Comparison of ENCODE assay signal across 21 cellular contexts in the genomic region with DNA sequence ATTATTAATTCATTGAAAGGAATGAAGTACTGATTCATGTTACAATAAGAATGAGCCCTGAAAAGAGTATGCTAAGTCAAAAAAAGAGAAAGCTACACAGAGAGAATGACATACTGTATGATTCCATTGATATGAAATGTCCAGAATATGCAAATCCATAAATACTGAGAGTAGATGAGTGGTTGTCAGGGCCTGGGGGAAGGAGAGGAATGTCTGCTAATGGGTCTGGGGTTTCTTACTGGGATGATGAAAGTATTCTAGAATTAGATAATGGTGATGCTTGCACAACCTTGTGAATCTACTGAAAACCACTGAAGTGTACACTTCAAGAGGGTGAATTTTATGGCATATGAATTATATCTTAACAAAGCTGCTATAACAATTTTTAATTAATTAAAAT.
"Had no signal": no experiment of that assay in that cellular context is flagged by ENCODE, and none has a peak within 500 bp of the region (broad histone marks: within the 10 kb centered on the region; RNA-seq: fewer than 3 reads in every experiment).

No MANE protein-coding gene starts in this region.

- DNase-seq: activated CD4-positive, alpha-beta T cell treated with anti-CD3 and anti-CD28 coated beads for 1 hour; activated CD4-positive, alpha-beta T cell treated with anti-CD3 and anti-CD28 coated beads, Interleukin-2, amount 50 U/mL, for 1 hour; activated CD8-positive, alpha-beta T cell treated with anti-CD3 and anti-CD28 coated beads, Interleukin-2, amount 10 ng/mL, durations not matched to agents 7 days and 5 days; activated gamma-delta T cell treated with Interleukin-2 at 50 U/mL for 16 hours; aorta; central memory CD4-positive, alpha-beta T cell; effector memory CD4-positive, alpha-beta T cell; head of caudate nucleus; hypothalamus; left cardiac atrium; naive B cell; nucleus accumbens; posterior cingulate gyrus; spleen; stimulated activated CD4-positive, alpha-beta T cell treated with anti-CD3 and anti-CD28 coated beads, Interleukin-4, amount 100 ng/mL, for 1 hour; stimulated activated naive CD4-positive, alpha-beta T cell treated with Interleukin-2 at 50 U/mL for 16 hours; T-helper 9 cell; thyroid gland had no signal

- H3K9me3 ChIP-seq: spleen, thyroid gland had no signal

- H3K27me3 ChIP-seq: spleen, thyroid gland had no signal

- H3K36me3 ChIP-seq: thyroid gland had no signal

- H3K9me3 Mint-ChIP-seq: activated naive CD4-positive, alpha-beta T cell treated with anti-CD3 and anti-CD28 coated beads, Interleukin-2, amount 50 U/mL, for 24 hours; activated T-helper 1 cell treated with anti-CD3 and anti-CD28 coated beads, Interleukin-12 subunit alpha, Interleukin-12 subunit beta, Interleukin-2, Interleukin-4 antibody, amounts not matched to agents 30 ng/mL and 10 ng/mL and 1 ng/mL, durations not matched to agents 14 hours and 24 hours and 36 hours; memory B cell; naive B cell had no signal

- ATAC-seq: activated CD8-positive, alpha-beta T cell treated with anti-CD3 and anti-CD28 coated beads, Interleukin-2, amount 10 ng/mL, durations not matched to agents 7 days and 5 days; left cardiac atrium had no signal

- H3K27ac Mint-ChIP-seq: activated CD8-positive, alpha-beta T cell treated with anti-CD3 and anti-CD28 coated beads, Interleukin-2, amount 10 ng/mL, durations not matched to agents 7 days and 5 days; activated naive CD4-positive, alpha-beta T cell treated with anti-CD3 and anti-CD28 coated beads, Interleukin-2, amount 50 U/mL, for 24 hours; activated T-helper 1 cell treated with anti-CD3 and anti-CD28 coated beads, Interleukin-12 subunit alpha, Interleukin-12 subunit beta, Interleukin-2, Interleukin-4 antibody, amounts not matched to agents 30 ng/mL and 10 ng/mL and 1 ng/mL, durations not matched to agents 14 hours and 24 hours and 36 hours; memory B cell; naive B cell had no signal

- H3K4me3 Mint-ChIP-seq: activated CD8-positive, alpha-beta T cell treated with anti-CD3 and anti-CD28 coated beads, Interleukin-2, amount 10 ng/mL, durations not matched to agents 7 days and 5 days; activated naive CD4-positive, alpha-beta T cell treated with anti-CD3 and anti-CD28 coated beads, Interleukin-2, amount 50 U/mL, for 24 hours; activated T-helper 1 cell treated with anti-CD3 and anti-CD28 coated beads, Interleukin-12 subunit alpha, Interleukin-12 subunit beta, Interleukin-2, Interleukin-4 antibody, amounts not matched to agents 30 ng/mL and 10 ng/mL and 1 ng/mL, durations not matched to agents 14 hours and 24 hours and 36 hours; memory B cell; naive B cell had no signal

- H3K36me3 Mint-ChIP-seq: activated naive CD4-positive, alpha-beta T cell treated with anti-CD3 and anti-CD28 coated beads, Interleukin-2, amount 50 U/mL, for 24 hours; memory B cell; naive B cell had no signal

- H3K4me1 Mint-ChIP-seq: activated naive CD4-positive, alpha-beta T cell treated with anti-CD3 and anti-CD28 coated beads, Interleukin-2, amount 50 U/mL, for 24 hours had no signal

- H3K27ac ChIP-seq: thyroid gland had no signal

- H3K4me3 ChIP-seq: spleen, thyroid gland had no signal
